Comparison of ENCODE assay signal across 8 cellular contexts in the genomic region with DNA sequence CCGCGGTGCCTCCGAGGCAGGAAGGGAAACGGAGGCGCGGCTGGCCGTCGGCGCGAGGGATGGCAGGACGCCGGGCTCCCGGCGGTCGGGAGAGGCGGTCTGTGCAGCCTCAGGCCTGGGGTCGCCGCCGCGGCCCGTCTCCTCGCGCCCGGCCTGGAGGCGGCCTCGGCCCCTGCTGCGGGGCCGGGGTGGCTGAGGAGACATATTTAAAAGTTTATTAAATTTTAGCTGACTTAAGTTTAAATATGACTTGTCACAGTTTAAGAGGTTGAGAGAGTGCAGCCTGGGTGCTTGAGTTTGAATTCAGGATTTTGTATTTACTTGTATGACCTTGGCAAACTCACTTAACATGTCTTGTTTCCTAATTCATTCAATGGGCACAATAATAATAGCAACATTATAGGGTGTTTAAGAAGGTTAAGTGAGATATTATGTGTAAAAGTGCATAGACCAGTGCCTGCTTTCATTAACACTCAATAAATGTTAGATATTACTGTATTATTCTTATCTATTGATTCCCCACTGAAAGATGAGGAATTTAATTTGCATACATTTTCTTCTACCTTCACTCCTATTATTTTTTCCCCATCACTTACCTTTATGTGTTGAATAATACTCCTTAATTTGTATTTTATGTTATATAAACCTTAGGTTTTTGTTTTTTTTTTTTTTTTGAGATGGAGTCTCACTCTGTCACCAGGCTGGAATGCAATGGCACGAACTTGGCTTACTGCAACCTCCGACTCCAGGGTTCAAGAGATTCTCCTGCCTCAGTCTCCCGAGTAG. TPM values are rescaled to one million over a fixed set of nuclear protein-coding genes. Genes with fewer than 3 reads are reported as not detected.
DNase-seq lines count a peak whose midpoint lies in the region; ATAC-seq and TF ChIP-seq lines count a peak whose summit lies in the region.

No MANE protein-coding gene starts in this region.

- WGBS in sigmoid colon, 2 donors = 6 to 8% methylated on average over 31 of the region's 31 CpGs

- H3K4me3 ChIP-seq in RWPE2 (ENCODE audit: severe bottlenecking) (peak overlapping the region; percentile 85), fibroblast of the aortic adventitia (ENCODE audit: low read depth, low read length) (peak overlapping the region; percentile 83), sigmoid colon (peak overlapping the region; percentile 69 to 94 (median 78))

- H3K4me1 ChIP-seq in RWPE2 (ENCODE audit: insufficient read depth, poor library complexity, severe bottlenecking) (peaks cover 16% of the 10 kb centered on the region), sigmoid colon (peaks cover 0 to 23% (median 12%) of the 10 kb centered on the region in 4 donors)

- H3K27me3 ChIP-seq in RWPE2 (ENCODE audit: insufficient read depth, poor library complexity, severe bottlenecking) (no peaks in the 10 kb centered on the region), sigmoid colon (no peaks in the 10 kb centered on the region)

- H3K9me3 ChIP-seq in RWPE2 (ENCODE audit: severe bottlenecking) (no peaks in the 10 kb centered on the region), sigmoid colon (no peaks in the 10 kb centered on the region)

- DNase-seq in HFFc6 (no peak), RWPE2 (ENCODE audit: low spot score) (no peak), fibroblast of the aortic adventitia (ENCODE audit: low read depth) (no peak), sigmoid colon (no peak), NCI-H345 treated with DMSO at 0.1 percent for 48 hours (lab: John Stamatoyannopoulos, UW; ENCODE audit: unreplicated experiment) (no peak), hypothalamus (lab: John Stamatoyannopoulos, UW) (no peak), A172 (ENCODE audit: low spot score) (no peak)

- no peak for TF ChIP-seq CTCF in HFFc6 (IDR thresholded peaks at IDR 0.05)
- TF ChIP-seq CTCF in RWPE2 (IDR thresholded peaks at IDR 0.05; ENCODE audit: poor library complexity, severe bottlenecking) = no peak
- TF ChIP-seq CTCF in fibroblast of the aortic adventitia (IDR thresholded peaks at IDR 0.05; ENCODE audit: insufficient read depth, low read length) = no peak
- TF ChIP-seq CTCF in sigmoid colon (IDR thresholded peaks at IDR 0.05) = no peak

- no peak for TF ChIP-seq EP300 in sigmoid colon (IDR thresholded peaks at IDR 0.05)

- peak; percentile 41 for ATAC-seq in GM18498 (IDR thresholded peaks at IDR 0.05; ENCODE audit: unreplicated experiment)
- ATAC-seq in RWPE2 (ENCODE audit: low read depth) = no peak; the same call in 2 of the 3 replicates

- peak overlapping the region; percentile 43 for H3K27ac ChIP-seq in RWPE2 (ENCODE audit: poor library complexity, severe bottlenecking)
- H3K27ac ChIP-seq in sigmoid colon = peak overlapping the region; percentile 88 to 91 (median 88)

- peaks cover 7% of the 10 kb centered on the region; the same call in 1 of the 2 replicates for H3K36me3 ChIP-seq in RWPE2 (ENCODE audit: low read depth)
- H3K36me3 ChIP-seq in sigmoid colon = no peaks in the 10 kb centered on the region

- H3K4me1 Mint-ChIP-seq in HFFc6 (ENCODE audit: low read depth) = peaks cover 27% of the 10 kb centered on the region

- TF ChIP-seq POLR2A in sigmoid colon (IDR thresholded peaks at IDR 0.05) = no peak

- no peaks in the 10 kb centered on the region for H3K9me3 Mint-ChIP-seq in HFFc6

- H3K27ac Mint-ChIP-seq in HFFc6 = peak overlapping the region; percentile 51

- peaks cover 2% of the 10 kb centered on the region; the same call in 1 of the 2 replicates for H3K27me3 Mint-ChIP-seq in HFFc6 (ENCODE audit: insufficient read depth)

- intact Hi-C loops in sigmoid colon (cut with DNase I) = loop anchor here (2.0 kb wide), 1 partner anchor 74 kb away; no protein-coding TSS in a partner anchor

- peak overlapping the region; percentile 100 for H3K4me3 Mint-ChIP-seq in HFFc6

- H3K36me3 Mint-ChIP-seq in HFFc6 (ENCODE audit: low read depth) = 0 out of 2 replicates have a peak, but pooled peaks cover 3% of the 10 kb centered on the region

RNA-seq across cellular contexts. Expression of gene DYNC2I1, which starts 0.7 kb away (rescaled TPM):
- 1 to 10 TPM; 6.5 to 9.0 (median 7.7) TPM for total RNA-seq in HFFc6 (2021; fragmentation: NEBNext Ultra II Directional; extraction: Animal tissue kit (Norgen Biotek cat#: 25700))
- total RNA-seq in fibroblast of the aortic adventitia (ENCODE audit: low replicate concordance) (6.1 and 34.6 TPM in 2 replicates), sigmoid colon (10 to 100 TPM; 22.1 to 35.3 (median 26.9) TPM)
- polyA plus RNA-seq in sigmoid colon = 100 to 1,000 TPM in 1 of 3 donors, 1 to 10 TPM in 2; 8.7 to 107 (median 9.6) TPM
- total RNA-seq in A172 (2014; rRNA removed; shearing (Covaris generic)) = 3.9 and 9.6 TPM in 2 replicates

RNA-seq across cellular contexts. Expression of gene ESYT2, which starts 27.8 kb away (rescaled TPM):
- 10 to 100 TPM; 46.1 to 57.8 (median 52.5) TPM for total RNA-seq in HFFc6 (2021; fragmentation: NEBNext Ultra II Directional; extraction: Animal tissue kit (Norgen Biotek cat#: 25700))
- total RNA-seq in fibroblast of the aortic adventitia (ENCODE audit: low replicate concordance) (69.0 and 105 TPM in 2 replicates), sigmoid colon (100 to 1,000 TPM; 105 to 127 (median 119) TPM)
- 10 to 100 TPM in 2 of 3 donors, 1 to 10 TPM in 1; 6.9 to 38.6 (median 11.4) TPM for polyA plus RNA-seq in sigmoid colon
- total RNA-seq in A172 (2014; rRNA removed; shearing (Covaris generic)) = 48.4 and 50.1 TPM in 2 replicates
